ENCODE assay signal across 1 cellular context in the genomic region with DNA sequence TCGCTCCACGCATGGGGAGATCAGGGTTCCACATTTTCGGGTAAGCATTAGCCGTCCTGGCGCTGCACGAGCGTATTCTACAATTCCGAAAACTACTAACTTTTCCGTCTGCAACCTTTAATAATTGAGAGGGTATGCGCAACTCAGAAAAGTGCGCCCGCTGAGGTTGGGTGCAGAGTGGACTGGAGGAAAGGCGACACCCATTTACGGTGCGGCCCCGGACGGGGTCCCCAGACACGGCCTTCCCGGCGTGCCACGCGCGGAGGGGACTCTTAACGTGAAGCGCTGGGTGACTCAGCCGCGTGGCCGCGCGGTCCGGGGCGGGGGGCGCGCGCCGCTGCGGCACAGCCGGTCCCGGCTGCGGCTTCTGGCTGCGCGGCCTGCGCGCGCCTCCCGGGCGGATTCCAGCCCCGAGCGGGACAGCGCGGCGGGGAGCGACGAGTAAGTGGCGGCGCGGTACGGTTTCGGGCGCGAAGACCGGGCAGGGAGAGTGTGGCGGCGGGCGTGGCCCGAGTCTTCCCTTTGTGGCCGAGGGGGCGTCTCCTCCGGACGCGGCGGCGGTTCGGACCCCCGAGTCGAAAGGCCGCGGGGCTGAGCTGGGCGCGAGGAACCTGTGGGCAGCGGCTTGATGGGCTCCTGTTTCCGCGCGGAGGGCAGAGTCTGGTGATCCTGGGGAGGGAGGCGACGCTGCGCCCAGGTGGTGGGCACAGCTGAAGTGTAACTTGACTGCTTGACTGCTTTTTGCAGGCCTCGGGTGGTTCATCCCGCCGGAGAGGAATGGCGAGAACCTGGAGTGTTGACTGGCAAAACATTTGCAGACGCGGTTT.
A peak's percentile ranks its signal among the peaks of the same experiment; 100 is the strongest.
TF ChIP-seq lines count a peak whose summit lies in the region.

A gene (plus strand): TSS at position 330 of the 827 bp plus-strand sequence. CDS start 27,098 bp downstream, outside the sequence.
A gene with protein sequence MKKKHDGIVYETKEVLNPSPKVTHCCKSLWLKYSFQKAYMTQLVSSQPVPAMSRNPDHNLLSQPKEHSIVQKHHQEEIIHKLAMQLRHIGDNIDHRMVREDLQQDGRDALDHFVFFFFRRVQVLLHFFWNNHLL (minus strand): TSS at position 184 of the 827 bp plus-strand sequence. CDS start 16,772 bp downstream, outside the sequence.

TF ChIP-seq in SK-N-SH treated with all-trans-retinoic acid at 6 μM for 48 hours, 23 proteins besides CTCF, POLR2A, EP300 and RAD21 (continued from another document):
- TF ChIP-seq, protein P1, sequence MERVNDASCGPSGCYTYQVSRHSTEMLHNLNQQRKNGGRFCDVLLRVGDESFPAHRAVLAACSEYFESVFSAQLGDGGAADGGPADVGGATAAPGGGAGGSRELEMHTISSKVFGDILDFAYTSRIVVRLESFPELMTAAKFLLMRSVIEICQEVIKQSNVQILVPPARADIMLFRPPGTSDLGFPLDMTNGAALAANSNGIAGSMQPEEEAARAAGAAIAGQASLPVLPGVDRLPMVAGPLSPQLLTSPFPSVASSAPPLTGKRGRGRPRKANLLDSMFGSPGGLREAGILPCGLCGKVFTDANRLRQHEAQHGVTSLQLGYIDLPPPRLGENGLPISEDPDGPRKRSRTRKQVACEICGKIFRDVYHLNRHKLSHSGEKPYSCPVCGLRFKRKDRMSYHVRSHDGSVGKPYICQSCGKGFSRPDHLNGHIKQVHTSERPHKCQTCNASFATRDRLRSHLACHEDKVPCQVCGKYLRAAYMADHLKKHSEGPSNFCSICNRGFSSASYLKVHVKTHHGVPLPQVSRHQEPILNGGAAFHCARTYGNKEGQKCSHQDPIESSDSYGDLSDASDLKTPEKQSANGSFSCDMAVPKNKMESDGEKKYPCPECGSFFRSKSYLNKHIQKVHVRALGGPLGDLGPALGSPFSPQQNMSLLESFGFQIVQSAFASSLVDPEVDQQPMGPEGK (CRISPR knock-in tag; IDR thresholded peaks at IDR 0.05; ENCODE audit: borderline replicate concordance): no peak
- TF ChIP-seq RARB (CRISPR knock-in tag; IDR thresholded peaks at IDR 0.05) (no peak), TCF4 (CRISPR knock-in tag; IDR thresholded peaks at IDR 0.05; ENCODE audit: borderline replicate concordance) (peak; percentile 14; the same call in 1 of the 2 replicates), ZNF70 (CRISPR knock-in tag; IDR thresholded peaks at IDR 0.05) (no peak), SNAI2 (CRISPR knock-in tag; IDR thresholded peaks at IDR 0.05) (peak; percentile 72; the same call in 1 of the 2 replicates), PPARA (CRISPR knock-in tag; IDR thresholded peaks at IDR 0.05; ENCODE audit: borderline replicate concordance) (no peak), ISL1 (CRISPR knock-in tag; IDR thresholded peaks at IDR 0.05) (no peak), ZNF565 (CRISPR knock-in tag; conservative IDR thresholded peaks at IDR 0.05; ENCODE audit: low read depth) (no peak)
- TF ChIP-seq, protein P2, sequence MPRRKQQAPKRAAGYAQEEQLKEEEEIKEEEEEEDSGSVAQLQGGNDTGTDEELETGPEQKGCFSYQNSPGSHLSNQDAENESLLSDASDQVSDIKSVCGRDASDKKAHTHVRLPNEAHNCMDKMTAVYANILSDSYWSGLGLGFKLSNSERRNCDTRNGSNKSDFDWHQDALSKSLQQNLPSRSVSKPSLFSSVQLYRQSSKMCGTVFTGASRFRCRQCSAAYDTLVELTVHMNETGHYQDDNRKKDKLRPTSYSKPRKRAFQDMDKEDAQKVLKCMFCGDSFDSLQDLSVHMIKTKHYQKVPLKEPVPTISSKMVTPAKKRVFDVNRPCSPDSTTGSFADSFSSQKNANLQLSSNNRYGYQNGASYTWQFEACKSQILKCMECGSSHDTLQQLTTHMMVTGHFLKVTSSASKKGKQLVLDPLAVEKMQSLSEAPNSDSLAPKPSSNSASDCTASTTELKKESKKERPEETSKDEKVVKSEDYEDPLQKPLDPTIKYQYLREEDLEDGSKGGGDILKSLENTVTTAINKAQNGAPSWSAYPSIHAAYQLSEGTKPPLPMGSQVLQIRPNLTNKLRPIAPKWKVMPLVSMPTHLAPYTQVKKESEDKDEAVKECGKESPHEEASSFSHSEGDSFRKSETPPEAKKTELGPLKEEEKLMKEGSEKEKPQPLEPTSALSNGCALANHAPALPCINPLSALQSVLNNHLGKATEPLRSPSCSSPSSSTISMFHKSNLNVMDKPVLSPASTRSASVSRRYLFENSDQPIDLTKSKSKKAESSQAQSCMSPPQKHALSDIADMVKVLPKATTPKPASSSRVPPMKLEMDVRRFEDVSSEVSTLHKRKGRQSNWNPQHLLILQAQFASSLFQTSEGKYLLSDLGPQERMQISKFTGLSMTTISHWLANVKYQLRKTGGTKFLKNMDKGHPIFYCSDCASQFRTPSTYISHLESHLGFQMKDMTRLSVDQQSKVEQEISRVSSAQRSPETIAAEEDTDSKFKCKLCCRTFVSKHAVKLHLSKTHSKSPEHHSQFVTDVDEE (CRISPR knock-in tag; IDR thresholded peaks at IDR 0.05): peak; percentile 83; the same call in 1 of the 2 replicates
- TF ChIP-seq, protein P3, sequence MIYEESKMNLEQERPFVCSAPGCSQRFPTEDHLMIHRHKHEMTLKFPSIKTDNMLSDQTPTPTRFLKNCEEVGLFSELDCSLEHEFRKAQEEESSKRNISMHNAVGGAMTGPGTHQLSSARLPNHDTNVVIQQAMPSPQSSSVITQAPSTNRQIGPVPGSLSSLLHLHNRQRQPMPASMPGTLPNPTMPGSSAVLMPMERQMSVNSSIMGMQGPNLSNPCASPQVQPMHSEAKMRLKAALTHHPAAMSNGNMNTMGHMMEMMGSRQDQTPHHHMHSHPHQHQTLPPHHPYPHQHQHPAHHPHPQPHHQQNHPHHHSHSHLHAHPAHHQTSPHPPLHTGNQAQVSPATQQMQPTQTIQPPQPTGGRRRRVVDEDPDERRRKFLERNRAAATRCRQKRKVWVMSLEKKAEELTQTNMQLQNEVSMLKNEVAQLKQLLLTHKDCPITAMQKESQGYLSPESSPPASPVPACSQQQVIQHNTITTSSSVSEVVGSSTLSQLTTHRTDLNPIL (CRISPR knock-in tag; IDR thresholded peaks at IDR 0.05; ENCODE audit: low read depth): no peak
